Comparison of ENCODE assay signal across 8 cellular contexts in genomic region chr16:58755989-58756649, GRCh38. TPM values are rescaled to one million over a fixed set of nuclear protein-coding genes. Genes with fewer than 3 reads are reported as not detected.
DNase-seq lines count a peak whose midpoint lies in the region; ATAC-seq lines count a peak whose summit lies in the region.

No MANE protein-coding gene starts in this region.

- no peaks in the 10 kb centered on the region for H3K9me3 Mint-ChIP-seq in activated CD4-positive, alpha-beta memory T cell treated with anti-CD3 and anti-CD28 coated beads, Interleukin-2, amount 10 ng/mL, durations not matched to agents 7 days and 5 days

- peak overlapping the region; percentile 7 to 72 (median 59); a peak in 19 of 22 replicates for H3K9ac ChIP-seq in BLaER1 treated with 17β-estradiol and CSF1 and Interleukin-3, amounts not matched to agents 10 nM and 100 nM
- no peak overlapping the region for H3K9ac ChIP-seq in mesendoderm (ENCODE audit: low read length)

- CTCF ChIA-PET in activated CD4-positive, alpha-beta memory T cell treated with anti-CD3 and anti-CD28 coated beads, Interleukin-2, amount 10 ng/mL, durations not matched to agents 7 days and 5 days (lab: Charles Lee): interaction anchor here (0.6 to 2.5 kb wide), 32 partner anchors 8 to 456 kb away, joined by 3 to 28 read pairs (median 4); partner anchors contain the start of genes CNOT1, GINS3, GOT2 and SLC38A7

- POLR2A ChIA-PET in activated CD4-positive, alpha-beta memory T cell treated with anti-CD3 and anti-CD28 coated beads, Interleukin-2, amount 10 ng/mL, durations not matched to agents 7 days and 5 days (lab: Charles Lee): interaction anchor here (0.6 to 1.2 kb wide), 3 partner anchors 71 to 505 kb away, joined by 3 to 4 read pairs (median 4); partner anchors contain the start of gene SLC38A7

- no peaks in the 10 kb centered on the region for H3K27me3 ChIP-seq in BLaER1 treated with 17β-estradiol and CSF1 and Interleukin-3, amounts not matched to agents 10 nM and 100 nM
- H3K27me3 ChIP-seq in effector memory CD4-positive, alpha-beta T cell (replicated peaks; ENCODE audit: control insufficient read depth, insufficient read depth, low read length, poor library complexity, severe bottlenecking): no peaks in the 10 kb centered on the region
- no peaks in the 10 kb centered on the region for H3K27me3 ChIP-seq in mesendoderm (ENCODE audit: insufficient read depth, low read length, poor library complexity)

- no peak overlapping the region for H2AK5ac ChIP-seq in mesendoderm (ENCODE audit: low read length)

- H3K79me1 ChIP-seq in mesendoderm (ENCODE audit: low read length): no peaks in the 10 kb centered on the region

- DNase-seq in GM19238 (ENCODE audit: insufficient read length, low spot score): peak; percentile 43
- peak; percentile 73 for DNase-seq in NCI-H69 (lab: John Stamatoyannopoulos, UW)
- DNase-seq in activated CD4-positive, alpha-beta memory T cell treated with anti-CD3 and anti-CD28 coated beads, Interleukin-2, amount 10 ng/mL, durations not matched to agents 7 days and 5 days: peak; percentile 83
- peak; percentile 44 to 61 (median 56) for DNase-seq in effector memory CD4-positive, alpha-beta T cell
- DNase-seq in mesendoderm: peak; percentile 89
- DNase-seq in stimulated activated CD8-positive, alpha-beta memory T cell treated with anti-CD3 and anti-CD28 coated beads, Interleukin-4, amount 100 ng/mL, for 4 hours (ENCODE audit: low read depth in 2 of 2, low spot score in 1 of 2): peak; percentile 38 to 57

- no peaks in the 10 kb centered on the region for H3K36me3 Mint-ChIP-seq in activated CD4-positive, alpha-beta memory T cell treated with anti-CD3 and anti-CD28 coated beads, Interleukin-2, amount 10 ng/mL, durations not matched to agents 7 days and 5 days (ENCODE audit: low read depth)

- WGBS in mesendoderm (ENCODE audit: extremely low coverage, insufficient coverage, low lambda C conversion rate): no CpG with 5 or more reads among the region's 17 CpGs

- no peak overlapping the region for H3K23ac ChIP-seq in mesendoderm (ENCODE audit: low read length)

- H2BK5ac ChIP-seq in mesendoderm (ENCODE audit: low read length): no peak overlapping the region

- H3K4me2 ChIP-seq in BLaER1 treated with 17β-estradiol and CSF1 and Interleukin-3, amounts not matched to agents 10 nM and 100 nM: peak overlapping the region; percentile 76 to 92 (median 89)
- H3K4me2 ChIP-seq in mesendoderm (ENCODE audit: low read length): no peak overlapping the region

- peak; percentile 97 for ATAC-seq in HG03342 (IDR thresholded peaks at IDR 0.05; ENCODE audit: unreplicated experiment)

- H3K27me3 Mint-ChIP-seq in activated CD4-positive, alpha-beta memory T cell treated with anti-CD3 and anti-CD28 coated beads, Interleukin-2, amount 10 ng/mL, durations not matched to agents 7 days and 5 days: no peaks in the 10 kb centered on the region

- H2BK120ac ChIP-seq in mesendoderm (ENCODE audit: low read depth, low read length): no peak overlapping the region

- H3K36me3 ChIP-seq in BLaER1 treated with 17β-estradiol and CSF1 and Interleukin-3, amounts not matched to agents 10 nM and 100 nM: no peaks in the 10 kb centered on the region
- no peaks in the 10 kb centered on the region for H3K36me3 ChIP-seq in effector memory CD4-positive, alpha-beta T cell (ENCODE audit: control insufficient read depth, insufficient read depth, low read length)
- no peaks in the 10 kb centered on the region for H3K36me3 ChIP-seq in mesendoderm (ENCODE audit: control insufficient read depth, insufficient read depth, low read length)

- H3K27ac ChIP-seq in BLaER1 treated with 17β-estradiol and CSF1 and Interleukin-3, amounts not matched to agents 10 nM and 100 nM: peak overlapping the region in 9 of 11 experiments; percentile 49 to 74 (median 58); a peak in 18 of 22 replicates
- peak overlapping the region; percentile 31 for H3K27ac ChIP-seq in effector memory CD4-positive, alpha-beta T cell (ENCODE audit: insufficient read depth, low read length, poor library complexity, severe bottlenecking)
- no peak overlapping the region for H3K27ac ChIP-seq in mesendoderm (ENCODE audit: low read depth, low read length)

- H3K4me3 Mint-ChIP-seq in activated CD4-positive, alpha-beta memory T cell treated with anti-CD3 and anti-CD28 coated beads, Interleukin-2, amount 10 ng/mL, durations not matched to agents 7 days and 5 days: peak overlapping the region; percentile 43

- peak overlapping the region; percentile 22 for H3K56ac ChIP-seq in mesendoderm (ENCODE audit: low read length)

- no peak overlapping the region for H3K4ac ChIP-seq in mesendoderm (ENCODE audit: low read depth, low read length)

- no peaks in the 10 kb centered on the region for H4K20me1 ChIP-seq in BLaER1 treated with 17β-estradiol and CSF1 and Interleukin-3, amounts not matched to agents 10 nM and 100 nM

- no peak overlapping the region for H3K18ac ChIP-seq in mesendoderm (ENCODE audit: low read length)

- peaks cover 5 to 18% (median 10%) of the 10 kb centered on the region in 11 experiments; a peak in 15 of 22 replicates for H3K9me3 ChIP-seq in BLaER1 treated with 17β-estradiol and CSF1 and Interleukin-3, amounts not matched to agents 10 nM and 100 nM (replicated peaks in 1 of 11)
- no peaks in the 10 kb centered on the region for H3K9me3 ChIP-seq in effector memory CD4-positive, alpha-beta T cell (ENCODE audit: control insufficient read depth, low read length)

- peaks cover 10% of the 10 kb centered on the region for H3K4me1 Mint-ChIP-seq in activated CD4-positive, alpha-beta memory T cell treated with anti-CD3 and anti-CD28 coated beads, Interleukin-2, amount 10 ng/mL, durations not matched to agents 7 days and 5 days

- H3K79me2 ChIP-seq in mesendoderm (ENCODE audit: control insufficient read depth, insufficient read depth, low read length): no peaks in the 10 kb centered on the region

- H2BK15ac ChIP-seq in mesendoderm (replicated peaks; ENCODE audit: low read depth): no peak overlapping the region

- H3K4me3 ChIP-seq in BLaER1 treated with 17β-estradiol and CSF1 and Interleukin-3, amounts not matched to agents 10 nM and 100 nM: peak overlapping the region; percentile 21 to 62 (median 44); a peak in 14 of 20 replicates
- H3K4me3 ChIP-seq in effector memory CD4-positive, alpha-beta T cell (ENCODE audit: insufficient read depth, low read depth, low read length, poor library complexity, severe bottlenecking): peak overlapping the region; percentile 14
- H3K4me3 ChIP-seq in mesendoderm (ENCODE audit: low read length): no peak overlapping the region

- H3K4me1 ChIP-seq in BLaER1 treated with 17β-estradiol and CSF1 and Interleukin-3, amounts not matched to agents 10 nM and 100 nM: peaks cover 10 to 17% (median 14%) of the 10 kb centered on the region in 10 experiments
- H3K4me1 ChIP-seq in effector memory CD4-positive, alpha-beta T cell (ENCODE audit: control insufficient read depth, insufficient read depth, low read length, poor library complexity, severe bottlenecking): peaks cover 5% of the 10 kb centered on the region
- H3K4me1 ChIP-seq in mesendoderm (ENCODE audit: control insufficient read depth, low read depth, low read length): no peaks in the 10 kb centered on the region

- H4K5ac ChIP-seq in mesendoderm (ENCODE audit: low read length): no peak overlapping the region

- H3K27ac Mint-ChIP-seq in activated CD4-positive, alpha-beta memory T cell treated with anti-CD3 and anti-CD28 coated beads, Interleukin-2, amount 10 ng/mL, durations not matched to agents 7 days and 5 days: peak overlapping the region; percentile 16

- no peak overlapping the region for H4K8ac ChIP-seq in mesendoderm (ENCODE audit: low read depth, low read length)

RNA-seq across cellular contexts. Expression of gene GOT2, which starts 22.0 kb away (rescaled TPM):
- total RNA-seq in activated CD4-positive, alpha-beta memory T cell treated with anti-CD3 and anti-CD28 coated beads, Interleukin-2, amount 10 ng/mL, durations not matched to agents 7 days and 5 days: 10 to 100 TPM; 78.6 to 82.2 TPM
- 141 TPM for polyA plus RNA-seq in mesendoderm (2013, experiment 1 of 2)
- polyA plus RNA-seq in mesendoderm (2013, experiment 2 of 2): 145 TPM
